ENCODE assay signal across 24 cellular contexts in the genomic region with DNA sequence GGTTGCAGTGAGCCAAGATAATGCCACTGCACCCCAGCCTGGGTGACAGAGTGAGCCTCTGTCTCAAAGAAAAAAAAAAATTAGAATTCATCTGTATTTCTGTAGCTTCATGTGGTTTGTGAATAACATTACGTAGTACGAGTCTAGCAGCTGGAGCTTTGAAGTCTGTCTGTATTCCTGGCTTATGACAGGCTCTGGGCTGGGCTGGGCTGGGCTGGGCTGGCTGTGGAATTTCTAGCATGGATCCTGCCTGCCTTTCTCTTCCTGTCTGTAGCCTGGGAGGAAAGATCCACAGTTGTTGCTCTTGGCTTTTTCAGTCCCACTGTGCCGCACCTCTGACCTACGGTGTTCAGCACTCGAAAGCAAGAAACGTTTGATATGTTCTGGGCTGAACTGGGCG. TPM values are rescaled to one million over a fixed set of nuclear protein-coding genes. Genes with fewer than 3 reads are reported as not detected.
DNase-seq lines count a peak whose midpoint lies in the region; ATAC-seq and TF ChIP-seq lines count a peak whose summit lies in the region.
"Had no signal": no experiment of that assay in that cellular context is flagged by ENCODE, and none has a peak within 500 bp of the region (broad histone marks: within the 10 kb centered on the region; RNA-seq: fewer than 3 reads in every experiment).

No MANE protein-coding gene starts in this region.

- no peaks in the 10 kb centered on the region for H3K27me3 Mint-ChIP-seq in T-helper 17 cell
- H3K27me3 Mint-ChIP-seq: activated CD4-positive, alpha-beta T cell treated with anti-CD3 and anti-CD28 coated beads, Interleukin-2, amount 10 ng/mL, durations not matched to agents 24 days and 14 days; activated naive CD8-positive, alpha-beta T cell; activated T-helper 17 cell treated with anti-CD3 and anti-CD28 coated beads, Interleukin-2, amount 50 U/mL, for 72 hours; natural killer cell treated with Interleukin-12 subunit alpha and Interleukin-12 subunit beta and Interleukin-15 and Interleukin-18, amount 100 ng/mL, for 72 hours had no signal

- no peak overlapping the region for H3K4me3 Mint-ChIP-seq in T-helper 17 cell
- H3K4me3 Mint-ChIP-seq: activated CD4-positive, alpha-beta T cell treated with anti-CD3 and anti-CD28 coated beads, Interleukin-2, amount 10 ng/mL, durations not matched to agents 24 days and 14 days; activated naive CD8-positive, alpha-beta T cell; activated T-helper 17 cell treated with anti-CD3 and anti-CD28 coated beads, Interleukin-2, amount 50 U/mL, for 72 hours; natural killer cell treated with Interleukin-12 subunit alpha and Interleukin-12 subunit beta and Interleukin-15 and Interleukin-18, amount 100 ng/mL, for 72 hours had no signal

- in situ Hi-C loops in astrocyte of the spinal cord (cut with HindIII; ENCODE audit: low sequenced_read_pairs), result no loop called here

- no peak overlapping the region for H3K4me3 ChIP-seq in astrocyte of the spinal cord (ENCODE audit: low read depth, low read length)
- H3K4me3 ChIP-seq: ascending aorta had no signal

- peaks cover 8% of the 10 kb centered on the region for H3K36me3 Mint-ChIP-seq in T-helper 17 cell (ENCODE audit: low read depth)

- H3K9me3 ChIP-seq in T-helper 17 cell (ENCODE audit: control insufficient read depth, low read length, poor library complexity, severe bottlenecking), result no peaks in the 10 kb centered on the region
- H3K9me3 ChIP-seq: ascending aorta had no signal

- TF ChIP-seq CTCF in astrocyte of the spinal cord (IDR thresholded peaks at IDR 0.05; ENCODE audit: low read depth, low read length), result no peak

- peaks cover 7% of the 10 kb centered on the region for H3K4me1 Mint-ChIP-seq in T-helper 17 cell
- H3K4me1 Mint-ChIP-seq: activated CD4-positive, alpha-beta T cell treated with anti-CD3 and anti-CD28 coated beads, Interleukin-2, amount 10 ng/mL, durations not matched to agents 24 days and 14 days had no signal

- ATAC-seq in GM18861 (IDR thresholded peaks at IDR 0.05; ENCODE audit: unreplicated experiment), result no peak
- no peak for ATAC-seq in T-helper 17 cell
- no peak for ATAC-seq in esophagus mucosa
- ATAC-seq: activated T-helper 17 cell treated with anti-CD3 and anti-CD28 coated beads, Interleukin-2, amount 50 U/mL, for 72 hours; left lobe of liver; natural killer cell treated with Interleukin-12 subunit alpha and Interleukin-12 subunit beta and Interleukin-15 and Interleukin-18, amount 100 ng/mL, for 72 hours; PC-3 had no signal

- H3K27ac Mint-ChIP-seq in T-helper 17 cell, result no peak overlapping the region
- H3K27ac Mint-ChIP-seq: activated CD4-positive, alpha-beta T cell treated with anti-CD3 and anti-CD28 coated beads, Interleukin-2, amount 10 ng/mL, durations not matched to agents 24 days and 14 days; activated naive CD8-positive, alpha-beta T cell had no signal

- peak; percentile 42 for DNase-seq in GM03348 (ENCODE audit: low spot score)
- DNase-seq in astrocyte of the spinal cord (ENCODE audit: low read depth, low spot score), result peak; percentile 35
- peak; percentile 72 for DNase-seq in globus pallidus (ENCODE audit: low spot score)
- DNase-seq in putamen (ENCODE audit: low spot score), result peak; percentile 36
- DNase-seq in AG08396 (ENCODE audit: low spot score), result no peak
- DNase-seq in T-helper 17 cell, result no peak
- DNase-seq: activated CD4-positive, alpha-beta T cell treated with anti-CD3 and anti-CD28 coated beads, Interleukin-2, amount 10 ng/mL, durations not matched to agents 24 days and 14 days; effector memory CD4-positive, alpha-beta T cell; erythroblast; foreskin fibroblast; HCEC 1CT; NCI-H1092 treated with DMSO at 0.1 percent for 48 hours; NCI-H187; NCI-H2171; NCI-H524; PC-3; stimulated activated CD4-positive, alpha-beta T cell treated with anti-CD3 and anti-CD28 coated beads, Interleukin-4, amount 100 ng/mL, for 1 hour had no signal

RNA-seq across cellular contexts. Expression of a gene that starts 55.5 kb away (rescaled TPM):
- total RNA-seq in T-helper 17 cell (10 to 100 TPM; 15.5 to 23.3 TPM), esophagus mucosa (35.9 TPM)

Comparison
In these comparisons a context has a peak if more than half of its experiments do, and no peak if none do; other contexts are left out.
1. DNase-seq: peak in GM03348 (single experiment), astrocyte of the spinal cord (single experiment), globus pallidus (single experiment) and putamen (single experiment); none in AG08396 (single experiment) and T-helper 17 cell (0 of 3).